Comparison of ENCODE assay signal across 1 cellular context in genomic region chr14:36091096-36091495, GRCh38.
TF ChIP-seq lines count a peak whose summit lies in the region.

No MANE protein-coding gene starts in this region.

TF ChIP-seq in HepG2, 621 proteins besides CTCF, POLR2A, EP300 and RAD21 (continued from another document and continues in another):
- TF ChIP-seq ZBTB14 (CRISPR knock-in tag; IDR thresholded peaks at IDR 0.05) (no peak), MNT (IDR thresholded peaks at IDR 0.05) (0 out of 2 replicates have a peak, but pooled peaks have one; percentile 14), KLF13 (CRISPR knock-in tag; IDR thresholded peaks at IDR 0.05) (no peak), KDM6A (CRISPR knock-in tag; IDR thresholded peaks at IDR 0.05; ENCODE audit: low read depth) (peak; percentile 56; the same call in 1 of the 2 replicates), ZNF234 (CRISPR knock-in tag; conservative IDR thresholded peaks at IDR 0.05) (no peak), PRDM4 (CRISPR knock-in tag; IDR thresholded peaks at IDR 0.05; ENCODE audit: borderline replicate concordance) (no peak), ZNF367 (CRISPR knock-in tag; IDR thresholded peaks at IDR 0.05; ENCODE audit: borderline replicate concordance) (no peak), USF2 (IDR thresholded peaks at IDR 0.05; ENCODE audit: low read depth, low read length) (no peak), USF2 (CRISPR knock-in tag; IDR thresholded peaks at IDR 0.05; ENCODE audit: borderline replicate concordance) (no peak), RXRB (CRISPR knock-in tag; IDR thresholded peaks at IDR 0.05; ENCODE audit: borderline replicate concordance) (peak; percentile 100), ZNF556 (CRISPR knock-in tag; IDR thresholded peaks at IDR 0.05; ENCODE audit: borderline replicate concordance) (peak; percentile 84; the same call in 1 of the 2 replicates), SRSF9 (IDR thresholded peaks at IDR 0.05; ENCODE audit: borderline replicate concordance, insufficient read depth, low read depth, low read length, poor library complexity, severe bottlenecking) (no peak), SIN3A (IDR thresholded peaks at IDR 0.05; ENCODE audit: borderline replicate concordance, low read depth, low read length) (no peak), ZNF749 (CRISPR knock-in tag; IDR thresholded peaks at IDR 0.05; ENCODE audit: borderline replicate concordance) (0 out of 2 replicates have a peak, but pooled peaks have one; percentile 39), PRPF4 (IDR thresholded peaks at IDR 0.05; ENCODE audit: low read depth, low read length, poor library complexity, severe bottlenecking) (no peak), RFX3 (CRISPR knock-in tag; IDR thresholded peaks at IDR 0.05) (peak; percentile 34; the same call in 1 of the 2 replicates), TARDBP (CRISPR knock-in tag; IDR thresholded peaks at IDR 0.05) (peak; percentile 41; the same call in 1 of the 2 replicates), MIER2 (CRISPR knock-in tag; IDR thresholded peaks at IDR 0.05) (peak; percentile 88), ZNF670 (CRISPR knock-in tag; IDR thresholded peaks at IDR 0.05; ENCODE audit: borderline replicate concordance) (0 out of 2 replicates have a peak, but pooled peaks have one; percentile 51), ZNF788 (CRISPR knock-in tag; IDR thresholded peaks at IDR 0.05; ENCODE audit: borderline replicate concordance) (no peak), IRX3 (CRISPR knock-in tag; IDR thresholded peaks at IDR 0.05; ENCODE audit: borderline replicate concordance, low read depth) (no peak), PCBP2 (optimal IDR thresholded peaks at IDR 0.05; ENCODE audit: low read depth, low read length, poor library complexity, severe bottlenecking) (no peak), DNMT1 (CRISPR knock-in tag; IDR thresholded peaks at IDR 0.05) (no peak), MXI1 (IDR thresholded peaks at IDR 0.05; ENCODE audit: borderline replicate concordance, low read depth, low read length) (peak; percentile 81; the same call in 1 of the 3 replicates), ZNF430 (CRISPR knock-in tag; IDR thresholded peaks at IDR 0.05) (no peak), ZNF18 (CRISPR knock-in tag; IDR thresholded peaks at IDR 0.05; ENCODE audit: insufficient replicate concordance) (no peak), RBM39 (IDR thresholded peaks at IDR 0.05; ENCODE audit: low read depth, low read length, poor library complexity, severe bottlenecking) (no peak), ARID5B (CRISPR knock-in tag; IDR thresholded peaks at IDR 0.05) (peak; percentile 97), FIP1L1 (IDR thresholded peaks at IDR 0.05; ENCODE audit: borderline replicate concordance, insufficient read depth, low read depth, low read length) (no peak), ZSCAN25 (CRISPR knock-in tag; IDR thresholded peaks at IDR 0.05) (no peak), ZNF160 (CRISPR knock-in tag; IDR thresholded peaks at IDR 0.05) (no peak), TERF1 (CRISPR knock-in tag; IDR thresholded peaks at IDR 0.05) (no peak), MATR3 (CRISPR knock-in tag; IDR thresholded peaks at IDR 0.05) (no peak), HNF1B (CRISPR knock-in tag; IDR thresholded peaks at IDR 0.05) (peak; percentile 100), HOXA3 (CRISPR knock-in tag; IDR thresholded peaks at IDR 0.05) (peak; percentile 88), SNAI1 (CRISPR knock-in tag; IDR thresholded peaks at IDR 0.05; ENCODE audit: borderline replicate concordance) (no peak), NCOA1 (CRISPR knock-in tag; IDR thresholded peaks at IDR 0.05) (no peak), CBX1 (IDR thresholded peaks at IDR 0.05; ENCODE audit: low read depth) (no peak), JUNB (CRISPR knock-in tag; IDR thresholded peaks at IDR 0.05; ENCODE audit: borderline replicate concordance) (peak; percentile 91), EHMT2 (IDR thresholded peaks at IDR 0.05; ENCODE audit: borderline replicate concordance, low read depth, low read length) (peak; percentile 87; the same call in 1 of the 2 replicates), BCL3 (CRISPR knock-in tag; IDR thresholded peaks at IDR 0.05) (no peak; the same call in 1 of the 2 replicates), PHF8 (CRISPR knock-in tag; IDR thresholded peaks at IDR 0.05) (no peak), ZNF570 (CRISPR knock-in tag; IDR thresholded peaks at IDR 0.05; ENCODE audit: borderline replicate concordance) (no peak), MEF2D (CRISPR knock-in tag; IDR thresholded peaks at IDR 0.05) (peak; percentile 86; the same call in 1 of the 2 replicates), ZNF775 (CRISPR knock-in tag; IDR thresholded peaks at IDR 0.05; ENCODE audit: borderline replicate concordance) (no peak), ZNF251 (CRISPR knock-in tag; IDR thresholded peaks at IDR 0.05) (no peak), ZNF878 (CRISPR knock-in tag; IDR thresholded peaks at IDR 0.05) (no peak; the same call in 1 of the 2 replicates), DPF2 (CRISPR knock-in tag; IDR thresholded peaks at IDR 0.05; ENCODE audit: borderline replicate concordance, low read depth) (peak; percentile 42; the same call in 1 of the 2 replicates)
